ENCODE assay signal across 23 cellular contexts in genomic region chr20:56409946-56410345, GRCh38. TPM values are rescaled to one million over a fixed set of nuclear protein-coding genes. Genes with fewer than 3 reads are reported as not detected.
DNase-seq lines count a peak whose midpoint lies in the region; ATAC-seq, FAIRE-seq and TF ChIP-seq lines count a peak whose summit lies in the region.
"Had no signal": no experiment of that assay in that cellular context is flagged by ENCODE, and none has a peak within 500 bp of the region (broad histone marks: within the 10 kb centered on the region; RNA-seq: fewer than 3 reads in every experiment).

No MANE protein-coding gene starts in this region.

- in situ Hi-C loops in K562 (cut with MboI), result no loop called here

- H3K4me1 Mint-ChIP-seq in activated CD4-positive, alpha-beta T cell treated with anti-CD3 and anti-CD28 coated beads for 36 hours, result peaks cover 37% of the 10 kb centered on the region
- H3K4me1 Mint-ChIP-seq in naive thymus-derived CD4-positive, alpha-beta T cell, result peaks cover 28 to 62% (median 49%) of the 10 kb centered on the region in 7 donors

- peaks cover 48% of the 10 kb centered on the region for H3K36me3 ChIP-seq in K562 (ENCODE audit: control insufficient read depth, insufficient read depth, low read length)
- H3K36me3 ChIP-seq in naive thymus-derived CD4-positive, alpha-beta T cell (ENCODE audit: control insufficient read depth in 2 of 3, insufficient read depth in 3 of 3, low read length in 3 of 3), result peaks cover 5 to 25% (median 10%) of the 10 kb centered on the region in 3 experiments

- no peak for FAIRE-seq in K562 (lab: Jason Lieb, UNC)
- FAIRE-seq: bronchial epithelial cell, G401.6 had no signal

- WGBS in K562 (ENCODE audit: insufficient coverage, low coverage, missing lambda C conversion rate), result 90% methylated on average over 1 of the region's 1 CpG

- no peak for ATAC-seq in activated CD4-positive, alpha-beta T cell treated with anti-CD3 and anti-CD28 coated beads for 36 hours
- no peak for ATAC-seq in K562
- ATAC-seq in naive thymus-derived CD4-positive, alpha-beta T cell, result no peak
- ATAC-seq: foreskin keratinocyte, mucosa of descending colon, sciatic nerve had no signal

- H3K27me3 ChIP-seq in AG04450 (ENCODE audit: control insufficient read depth, insufficient read depth, low read length) (no peaks in the 10 kb centered on the region), K562 (ENCODE audit: control insufficient read depth in 2 of 2, insufficient read depth in 2 of 2, low read length in 2 of 2) (no peaks in the 10 kb centered on the region)
- H3K27me3 ChIP-seq in naive thymus-derived CD4-positive, alpha-beta T cell (ENCODE audit: control insufficient read depth in 2 of 2, insufficient read depth in 2 of 2, low read length in 2 of 2), result no peaks in the 10 kb centered on the region
- H3K27me3 ChIP-seq: BE2C, foreskin keratinocyte, tibial nerve had no signal

- POLR2A ChIA-PET in activated CD4-positive, alpha-beta T cell treated with anti-CD3 and anti-CD28 coated beads for 36 hours (lab: Charles Lee), result no interaction called here
- POLR2A ChIA-PET in AG04450 (lab: Yijun Ruan, JAX), result interaction anchor here (1.2 to 2.5 kb wide), 4 partner anchors 21 to 59 kb away, joined by 4 to 12 read pairs (median 6); partner anchors contain the start of gene RTF2
- POLR2A ChIA-PET in K562 (lab: Yijun Ruan, JAX), result interaction anchor here (0.8 to 2.0 kb wide), 4 partner anchors 8 to 47 kb away, joined by 3 to 6 read pairs (median 4); partner anchors contain the start of genes AURKA and CSTF1
- POLR2A ChIA-PET in naive thymus-derived CD4-positive, alpha-beta T cell (lab: Charles Lee), result interaction anchor here (1.0 to 1.1 kb wide), 2 partner anchors 16 to 17 kb away, joined by 3 to 5 read pairs; partner anchors contain the start of gene CSTF1

- no peak for DNase-seq in activated CD4-positive, alpha-beta T cell treated with anti-CD3 and anti-CD28 coated beads for 36 hours
- no peak for DNase-seq in activated CD4-positive, alpha-beta T cell treated with anti-CD3 and anti-CD28 coated beads, Interleukin-2, amount 50 U/mL, for 1 hour
- DNase-seq in AG04450 (ENCODE audit: low read depth, low spot score) (no peak), K562 (ENCODE audit: extremely low read depth in 1 of 4, low spot score in 3 of 4) (no peak), NCI-H82 treated with DMSO at 0.1 percent for 48 hours (lab: John Stamatoyannopoulos, UW; ENCODE audit: unreplicated experiment) (no peak), NCI-H2029 (lab: John Stamatoyannopoulos, UW) (no peak), DMS53 treated with DMSO at 0.1 percent for 48 hours (lab: John Stamatoyannopoulos, UW; ENCODE audit: unreplicated experiment) (no peak)
- no peak for DNase-seq in naive thymus-derived CD4-positive, alpha-beta T cell
- DNase-seq: activated CD4-positive, alpha-beta T cell treated with anti-CD3 and anti-CD28 coated beads for 4 hours; BE2C; DMS 273 treated with DMSO at 0.1 percent for 48 hours; foreskin keratinocyte; kidney glomerular epithelial cell; mucosa of descending colon; NCI-H2107; NCI-H524 treated with DMSO at 0.1 percent for 48 hours; stimulated activated naive CD4-positive, alpha-beta T cell treated with Interleukin-2 at 50 U/mL for 16 hours had no signal

- peaks cover 9 to 37% of the 10 kb centered on the region in 2 experiments for H3K4me1 ChIP-seq in K562 (replicated peaks in 1 of 2; ENCODE audit: control insufficient read depth in 2 of 2, insufficient read depth in 2 of 2, low read length in 2 of 2)
- H3K4me1 ChIP-seq in naive thymus-derived CD4-positive, alpha-beta T cell (ENCODE audit: control insufficient read depth in 2 of 2, insufficient read depth in 2 of 2, low read length in 2 of 2), result peaks cover 17 to 21% of the 10 kb centered on the region in 2 donors
- H3K4me1 ChIP-seq: BE2C, foreskin keratinocyte had no signal

- H2AFZ ChIP-seq in K562 (ENCODE audit: low read depth, low read length), result no peak overlapping the region

- H3K27ac Mint-ChIP-seq in activated CD4-positive, alpha-beta T cell treated with anti-CD3 and anti-CD28 coated beads for 36 hours, result peak overlapping the region; percentile 14
- peak overlapping the region; percentile 60 to 97 (median 84) for H3K27ac Mint-ChIP-seq in naive thymus-derived CD4-positive, alpha-beta T cell

- TF ChIP-seq EP300 in K562 (IDR thresholded peaks at IDR 0.05; ENCODE audit: low read length), result no peak

- intact Hi-C loops in activated CD4-positive, alpha-beta T cell treated with anti-CD3 and anti-CD28 coated beads for 36 hours (cut with DNase I, micrococcal nuclease), result loop anchor here in 1 of 2 experiments (10.0 kb wide), 2 partner anchors 945 to 985 kb away; partner anchors contain the start of genes RAE1 and RBM38
- intact Hi-C loops in K562 (cut with micrococcal nuclease), result loop anchor here (5.0 kb wide), 1 partner anchor 57 kb away; the partner anchor contains the start of gene RTF2
- intact Hi-C loops in naive thymus-derived CD4-positive, alpha-beta T cell (cut with micrococcal nuclease), result no loop called here

- H3K27ac ChIP-seq in AG04450 (ENCODE audit: low read depth, low read length), result peak overlapping the region; percentile 54
- H3K27ac ChIP-seq in K562 (ENCODE audit: extremely low read depth, low read depth, low read length), result peak overlapping the region; percentile 50; the same call in 1 of the 3 replicates
- peak overlapping the region; percentile 19 for H3K27ac ChIP-seq in naive thymus-derived CD4-positive, alpha-beta T cell (ENCODE audit: low read depth, low read length)
- H3K27ac ChIP-seq: 22Rv1, foreskin keratinocyte, tibial nerve had no signal

- H3K4me3 Mint-ChIP-seq in activated CD4-positive, alpha-beta T cell treated with anti-CD3 and anti-CD28 coated beads for 36 hours, result no peak overlapping the region
- H3K4me3 Mint-ChIP-seq in naive thymus-derived CD4-positive, alpha-beta T cell, result peak overlapping the region in 2 of 10 donors; percentile 25

- BruUV-seq in K562 (replicated peaks; lab: Mats Ljungman, UMichigan), result no TSS peak

- H3K9me3 ChIP-seq in AG04450 (ENCODE audit: control insufficient read depth, insufficient read depth, low read length) (peaks cover 3% of the 10 kb centered on the region; the same call in 1 of the 2 replicates), K562 (replicated peaks; ENCODE audit: control insufficient read depth, insufficient read depth, low read depth, low read length) (no peaks in the 10 kb centered on the region)
- no peaks in the 10 kb centered on the region for H3K9me3 ChIP-seq in naive thymus-derived CD4-positive, alpha-beta T cell (ENCODE audit: control insufficient read depth in 2 of 3, low read length in 3 of 3)
- H3K9me3 ChIP-seq: BE2C, mucosa of descending colon, tibial nerve had no signal

- TF ChIP-seq POLR2A in K562 (conservative IDR thresholded peaks at IDR 0.05), result no peak

- peaks cover 1% of the 10 kb centered on the region for H3K9me3 Mint-ChIP-seq in activated CD4-positive, alpha-beta T cell treated with anti-CD3 and anti-CD28 coated beads for 36 hours (ENCODE audit: low read depth)
- H3K9me3 Mint-ChIP-seq in naive thymus-derived CD4-positive, alpha-beta T cell, result peaks cover 0 to 12% (median 0%) of the 10 kb centered on the region in 11 donors

- H3K4me3 ChIP-seq in AG04450 (ENCODE audit: low read depth, low read length), result no peak overlapping the region
- no peak overlapping the region for H3K4me3 ChIP-seq in K562
- H3K4me3 ChIP-seq in naive thymus-derived CD4-positive, alpha-beta T cell (ENCODE audit: low read length), result no peak overlapping the region
- H3K4me3 ChIP-seq: mucosa of descending colon, tibial nerve had no signal

- CTCF ChIA-PET in activated CD4-positive, alpha-beta T cell treated with anti-CD3 and anti-CD28 coated beads for 36 hours (lab: Charles Lee), result interaction anchor here (0.6 to 1.2 kb wide), 5 partner anchors 10 to 128 kb away, joined by 3 to 5 read pairs (median 4); no protein-coding TSS in a partner anchor
- CTCF ChIA-PET in AG04450 (lab: Charles Lee), result interaction anchor here (1.6 kb wide), 1 partner anchor 12 kb away, joined by 6 read pairs; no protein-coding TSS in a partner anchor
- CTCF ChIA-PET in K562 (lab: Yijun Ruan, JAX; ENCODE audit: low intra/inter-chr PET ratio), result no interaction called here
- CTCF ChIA-PET in naive thymus-derived CD4-positive, alpha-beta T cell (lab: Charles Lee), result interaction anchor here (1.1 to 1.3 kb wide), 2 partner anchors 8 to 30 kb away, joined by 4 read pairs; no protein-coding TSS in a partner anchor

- no peak overlapping the region for H3K9ac ChIP-seq in K562 (ENCODE audit: insufficient read depth in 1 of 2, low read depth in 2 of 2, low read length in 2 of 2)

- no peaks in the 10 kb centered on the region for H4K20me1 ChIP-seq in K562 (replicated peaks; ENCODE audit: control insufficient read depth, insufficient read depth, low read length)

- TF ChIP-seq CTCF in AG04450 (IDR thresholded peaks at IDR 0.05; ENCODE audit: low read depth, low read length) (no peak), K562 (IDR thresholded peaks at IDR 0.05 in 2 of 3, conservative IDR thresholded peaks at IDR 0.05 in 1 of 3; ENCODE audit: insufficient read depth in 2 of 3, low read depth in 1 of 3, low read length in 3 of 3) (no peak)

- no peaks in the 10 kb centered on the region for H3K27me3 Mint-ChIP-seq in activated CD4-positive, alpha-beta T cell treated with anti-CD3 and anti-CD28 coated beads for 36 hours
- no peaks in the 10 kb centered on the region for H3K27me3 Mint-ChIP-seq in naive thymus-derived CD4-positive, alpha-beta T cell

- H3K4me2 ChIP-seq in K562 (ENCODE audit: insufficient read depth, low read length), result no peak overlapping the region

- peaks cover 66% of the 10 kb centered on the region for H3K79me2 ChIP-seq in K562 (ENCODE audit: control insufficient read depth, insufficient read depth, low read length)

- H3K36me3 Mint-ChIP-seq in activated CD4-positive, alpha-beta T cell treated with anti-CD3 and anti-CD28 coated beads for 36 hours (ENCODE audit: low read depth), result peaks cover 55% of the 10 kb centered on the region
- H3K36me3 Mint-ChIP-seq in naive thymus-derived CD4-positive, alpha-beta T cell, result peaks cover 0 to 49% (median 16%) of the 10 kb centered on the region in 5 donors

- no peak for TF ChIP-seq RAD21 in K562 (CRISPR knock-in tag; conservative IDR thresholded peaks at IDR 0.05 in 1 of 2, IDR thresholded peaks at IDR 0.05 in 1 of 2)

- no peaks in the 10 kb centered on the region for H3K9me1 ChIP-seq in K562 (ENCODE audit: control insufficient read depth, insufficient read depth, low read length)

RNA-seq across cellular contexts. Expression of gene CASS4, which starts 2.1 kb away (rescaled TPM):
- 1 to 10 TPM; 5.1 to 5.6 TPM for total RNA-seq in activated CD4-positive, alpha-beta T cell treated with anti-CD3 and anti-CD28 coated beads for 36 hours
- 36.8 and 41.0 TPM in 2 replicates for polyA plus RNA-seq in AG04450 (2011; rRNA removed)
- 56.9 and 69.4 TPM in 2 replicates for polyA minus RNA-seq in AG04450 (2011; rRNA and poly(A)+ RNA removed)
- total RNA-seq in K562 (2011; cell fraction: chromatin; rRNA removed; ENCODE audit: low replicate concordance), result 63.3 and 67.4 TPM in 2 replicates
- 45.1 and 50.9 TPM in 2 replicates for total RNA-seq in K562 (2011; cell fraction: nucleolus; rRNA removed)
- total RNA-seq in K562 (2011; cell fraction: nucleoplasm; rRNA removed), result 43.0 and 48.2 TPM in 2 replicates
- 26.7 and 27.1 TPM in 2 replicates for total RNA-seq in K562 (2014; rRNA removed)
- 23.4 and 29.3 TPM in 2 replicates for total RNA-seq in K562 (2014; rRNA removed; fragmentation: Illumina TruSeq; extraction: Trizol)
- 25.3 and 25.6 TPM in 2 replicates for total RNA-seq in K562 (2015; rRNA removed; fragmentation: Illumina TruSeq; extraction: Trizol)
- 27.8 and 36.8 TPM in 2 replicates for total RNA-seq in K562 (2021)
- polyA plus RNA-seq in K562 (2011; rRNA removed), result 53.2 and 53.8 TPM in 2 replicates
- 52.4 and 52.9 TPM in 2 replicates for polyA plus RNA-seq in K562 (2011; cell fraction: cytosol; rRNA removed)
- polyA plus RNA-seq in K562 (2011; cell fraction: nucleus; rRNA removed), result 28.9 and 33.6 TPM in 2 replicates
- polyA plus RNA-seq in K562 (2012), result 18.6 and 19.4 TPM in 2 replicates
- polyA plus RNA-seq in K562 (2014; fragmentation: Illumina TruSeq; extraction: Trizol), result 35.3 and 41.6 TPM in 2 replicates
- polyA plus RNA-seq in K562 (2014; fragmentation: Nextera tagmentation; extraction: Ambion mirVana), result 1 to 10 TPM; 8.1 to 8.8 TPM
- polyA plus RNA-seq in K562 (2014; rRNA removed), result 21.7 and 30.0 TPM in 2 replicates
- 56.7 and 57.5 TPM in 2 replicates for polyA minus RNA-seq in K562 (2011; rRNA and poly(A)+ RNA removed)
- 39.3 and 40.1 TPM in 2 replicates for polyA minus RNA-seq in K562 (2011; cell fraction: cytosol; rRNA and poly(A)+ RNA removed)
- 26.0 and 37.0 TPM in 2 replicates for polyA minus RNA-seq in K562 (2011; cell fraction: nucleus; rRNA and poly(A)+ RNA removed)
- 10 to 100 TPM in 4 of 5 experiments, 1 to 10 TPM in 1; 8.0 to 16.9 (median 14.3) TPM for total RNA-seq in naive thymus-derived CD4-positive, alpha-beta T cell
- 10 to 100 TPM in 1 of 2 donors, 1 to 10 TPM in 1; 6.8 to 10.7 TPM for polyA plus RNA-seq in naive thymus-derived CD4-positive, alpha-beta T cell
- total RNA-seq: bronchial epithelial cell, foreskin keratinocyte, HT-29 had no signal

RNA-seq across cellular contexts. Expression of gene CSTF1, which starts 17.5 kb away (rescaled TPM):
- 10 to 100 TPM; 62.0 to 84.2 TPM for total RNA-seq in activated CD4-positive, alpha-beta T cell treated with anti-CD3 and anti-CD28 coated beads for 36 hours
- 70.9 and 74.4 TPM in 2 replicates for polyA plus RNA-seq in AG04450 (2011; rRNA removed)
- 104 and 106 TPM in 2 replicates for polyA minus RNA-seq in AG04450 (2011; rRNA and poly(A)+ RNA removed)
- total RNA-seq in K562 (2011; cell fraction: chromatin; rRNA removed; ENCODE audit: low replicate concordance), result 81.3 and 104 TPM in 2 replicates
- total RNA-seq in K562 (2011; cell fraction: nucleolus; rRNA removed), result 51.9 and 54.7 TPM in 2 replicates
- 67.5 and 68.8 TPM in 2 replicates for total RNA-seq in K562 (2011; cell fraction: nucleoplasm; rRNA removed)
- total RNA-seq in K562 (2014; rRNA removed), result 30.8 and 36.3 TPM in 2 replicates
- 53.4 and 55.2 TPM in 2 replicates for total RNA-seq in K562 (2014; rRNA removed; fragmentation: Illumina TruSeq; extraction: Trizol)
- total RNA-seq in K562 (2015; rRNA removed; fragmentation: Illumina TruSeq; extraction: Trizol), result 43.7 and 45.6 TPM in 2 replicates
- total RNA-seq in K562 (2021), result 44.4 and 48.9 TPM in 2 replicates
- 76.6 and 92.5 TPM in 2 replicates for polyA plus RNA-seq in K562 (2011; rRNA removed)
- 77.7 and 92.2 TPM in 2 replicates for polyA plus RNA-seq in K562 (2011; cell fraction: cytosol; rRNA removed)
- polyA plus RNA-seq in K562 (2011; cell fraction: nucleus; rRNA removed), result 81.7 and 87.2 TPM in 2 replicates
- polyA plus RNA-seq in K562 (2012), result 31.3 and 43.1 TPM in 2 replicates
- polyA plus RNA-seq in K562 (2014; fragmentation: Illumina TruSeq; extraction: Trizol), result 48.1 and 56.6 TPM in 2 replicates
- polyA plus RNA-seq in K562 (2014; fragmentation: Nextera tagmentation; extraction: Ambion mirVana), result 100 to 1,000 TPM in 1 of 2 experiments, 10 to 100 TPM in 1; 74.1 to 110 TPM
- 33.5 and 40.7 TPM in 2 replicates for polyA plus RNA-seq in K562 (2014; rRNA removed)
- polyA minus RNA-seq in K562 (2011; rRNA and poly(A)+ RNA removed), result 157 and 159 TPM in 2 replicates
- polyA minus RNA-seq in K562 (2011; cell fraction: cytosol; rRNA and poly(A)+ RNA removed), result 48.8 and 68.1 TPM in 2 replicates
- 30.7 and 57.5 TPM in 2 replicates for polyA minus RNA-seq in K562 (2011; cell fraction: nucleus; rRNA and poly(A)+ RNA removed)
- 10 to 100 TPM; 16.4 to 50.7 (median 46.7) TPM for total RNA-seq in naive thymus-derived CD4-positive, alpha-beta T cell
- polyA plus RNA-seq in naive thymus-derived CD4-positive, alpha-beta T cell, result 10 to 100 TPM; 31.5 to 35.9 TPM

RNA-seq across cellular contexts. Expression of gene AURKA, which starts 17.9 kb away (rescaled TPM):
- total RNA-seq in activated CD4-positive, alpha-beta T cell treated with anti-CD3 and anti-CD28 coated beads for 36 hours, result 100 to 1,000 TPM; 103 to 114 TPM
- polyA plus RNA-seq in AG04450 (2011; rRNA removed) (28.5 and 31.0 TPM in 2 replicates), K562 (2011; rRNA removed) (112 and 148 TPM in 2 replicates), K562 (2014; fragmentation: Illumina TruSeq; extraction: Trizol) (128 and 162 TPM in 2 replicates), K562 (2014; fragmentation: Nextera tagmentation; extraction: Ambion mirVana) (100 to 1,000 TPM; 130 to 153 TPM), K562 (2014; rRNA removed) (105 and 106 TPM in 2 replicates)
- 23.4 and 24.1 TPM in 2 replicates for polyA minus RNA-seq in AG04450 (2011; rRNA and poly(A)+ RNA removed)
- 35.2 and 46.4 TPM in 2 replicates for total RNA-seq in K562 (2011; cell fraction: chromatin; rRNA removed; ENCODE audit: low replicate concordance)
- total RNA-seq in K562 (2011; cell fraction: nucleolus; rRNA removed), result 29.4 and 33.6 TPM in 2 replicates
- 34.9 and 36.8 TPM in 2 replicates for total RNA-seq in K562 (2011; cell fraction: nucleoplasm; rRNA removed)
- total RNA-seq in K562 (2014; rRNA removed) (72.7 and 78.4 TPM in 2 replicates), K562 (2014; rRNA removed; fragmentation: Illumina TruSeq; extraction: Trizol) (113 and 126 TPM in 2 replicates), K562 (2015; rRNA removed; fragmentation: Illumina TruSeq; extraction: Trizol) (102 and 105 TPM in 2 replicates), K562 (2021) (97.4 and 101 TPM in 2 replicates)
- 82.8 and 98.1 TPM in 2 replicates for polyA plus RNA-seq in K562 (2011; cell fraction: cytosol; rRNA removed)
- 52.9 and 65.0 TPM in 2 replicates for polyA plus RNA-seq in K562 (2011; cell fraction: nucleus; rRNA removed)
- 70.5 and 75.3 TPM in 2 replicates for polyA plus RNA-seq in K562 (2012)
- 99.4 and 104 TPM in 2 replicates for polyA minus RNA-seq in K562 (2011; rRNA and poly(A)+ RNA removed)
- 43.0 and 57.1 TPM in 2 replicates for polyA minus RNA-seq in K562 (2011; cell fraction: cytosol; rRNA and poly(A)+ RNA removed)
- 16.3 and 31.1 TPM in 2 replicates for polyA minus RNA-seq in K562 (2011; cell fraction: nucleus; rRNA and poly(A)+ RNA removed)
- total RNA-seq in naive thymus-derived CD4-positive, alpha-beta T cell, result 10 to 100 TPM in 1 of 5 experiments, 1 to 10 TPM in 3, under 1 TPM in 1; 0.95 to 44.1 (median 1.2) TPM
- polyA plus RNA-seq in naive thymus-derived CD4-positive, alpha-beta T cell, result under 1 TPM; 0.43 to 0.64 TPM

RNA-seq across cellular contexts. Expression of gene FAM210B, which starts 51.2 kb away (rescaled TPM):
- 1 to 10 TPM; 4.5 to 4.8 TPM for total RNA-seq in activated CD4-positive, alpha-beta T cell treated with anti-CD3 and anti-CD28 coated beads for 36 hours
- polyA plus RNA-seq in AG04450 (2011; rRNA removed) (72.6 and 81.0 TPM in 2 replicates), K562 (2011; rRNA removed) (69.9 and 87.3 TPM in 2 replicates), K562 (2014; fragmentation: Illumina TruSeq; extraction: Trizol) (69.3 and 83.3 TPM in 2 replicates), K562 (2014; fragmentation: Nextera tagmentation; extraction: Ambion mirVana) (10 to 100 TPM; 12.1 to 21.4 TPM), K562 (2014; rRNA removed) (56.0 and 60.7 TPM in 2 replicates)
- polyA minus RNA-seq in AG04450 (2011; rRNA and poly(A)+ RNA removed), result 30.6 and 35.2 TPM in 2 replicates
- total RNA-seq in K562 (2011; cell fraction: chromatin; rRNA removed; ENCODE audit: low replicate concordance), result 34.2 and 45.4 TPM in 2 replicates
- total RNA-seq in K562 (2011; cell fraction: nucleolus; rRNA removed), result 42.5 and 44.3 TPM in 2 replicates
- 54.1 and 75.7 TPM in 2 replicates for total RNA-seq in K562 (2011; cell fraction: nucleoplasm; rRNA removed)
- total RNA-seq in K562 (2014; rRNA removed) (42.1 and 45.8 TPM in 2 replicates), K562 (2014; rRNA removed; fragmentation: Illumina TruSeq; extraction: Trizol) (58.1 and 61.2 TPM in 2 replicates), K562 (2015; rRNA removed; fragmentation: Illumina TruSeq; extraction: Trizol) (37.5 and 39.0 TPM in 2 replicates), K562 (2021) (47.6 and 53.9 TPM in 2 replicates)
- polyA plus RNA-seq in K562 (2011; cell fraction: cytosol; rRNA removed), result 37.8 and 50.3 TPM in 2 replicates
- 22.8 and 26.7 TPM in 2 replicates for polyA plus RNA-seq in K562 (2011; cell fraction: nucleus; rRNA removed)
- polyA plus RNA-seq in K562 (2012), result 44.3 and 72.0 TPM in 2 replicates
- 46.0 and 53.8 TPM in 2 replicates for polyA minus RNA-seq in K562 (2011; rRNA and poly(A)+ RNA removed)
- polyA minus RNA-seq in K562 (2011; cell fraction: cytosol; rRNA and poly(A)+ RNA removed), result 20.9 and 25.4 TPM in 2 replicates
- polyA minus RNA-seq in K562 (2011; cell fraction: nucleus; rRNA and poly(A)+ RNA removed), result 19.5 and 23.7 TPM in 2 replicates
- total RNA-seq in naive thymus-derived CD4-positive, alpha-beta T cell, result 10 to 100 TPM in 4 of 5 experiments, 1 to 10 TPM in 1; 8.1 to 31.8 (median 19.4) TPM
- 10 to 100 TPM; 40.7 to 43.2 TPM for polyA plus RNA-seq in naive thymus-derived CD4-positive, alpha-beta T cell

RNA-seq across cellular contexts. Expression of gene RTF2, which starts 58.5 kb away (rescaled TPM):
- total RNA-seq in activated CD4-positive, alpha-beta T cell treated with anti-CD3 and anti-CD28 coated beads for 36 hours, result 10 to 100 TPM; 68.5 to 80.8 TPM
- polyA plus RNA-seq in AG04450 (2011; rRNA removed), result 147 TPM in 2 replicates
- 68.2 and 73.1 TPM in 2 replicates for polyA minus RNA-seq in AG04450 (2011; rRNA and poly(A)+ RNA removed)
- 29.7 and 29.9 TPM in 2 replicates for total RNA-seq in K562 (2011; cell fraction: chromatin; rRNA removed; ENCODE audit: low replicate concordance)
- total RNA-seq in K562 (2011; cell fraction: nucleolus; rRNA removed), result 20.7 and 24.2 TPM in 2 replicates
- 33.1 and 37.2 TPM in 2 replicates for total RNA-seq in K562 (2011; cell fraction: nucleoplasm; rRNA removed)
- 67.0 and 69.1 TPM in 2 replicates for total RNA-seq in K562 (2014; rRNA removed)
- 62.1 and 69.8 TPM in 2 replicates for total RNA-seq in K562 (2014; rRNA removed; fragmentation: Illumina TruSeq; extraction: Trizol)
- total RNA-seq in K562 (2015; rRNA removed; fragmentation: Illumina TruSeq; extraction: Trizol), result 67.9 and 70.4 TPM in 2 replicates
- total RNA-seq in K562 (2021), result 83.5 and 84.9 TPM in 2 replicates
- 82.3 and 87.4 TPM in 2 replicates for polyA plus RNA-seq in K562 (2011; rRNA removed)
- 68.8 and 69.8 TPM in 2 replicates for polyA plus RNA-seq in K562 (2011; cell fraction: cytosol; rRNA removed)
- 48.5 and 53.8 TPM in 2 replicates for polyA plus RNA-seq in K562 (2011; cell fraction: nucleus; rRNA removed)
- polyA plus RNA-seq in K562 (2012), result 65.1 and 70.9 TPM in 2 replicates
- 85.1 and 90.7 TPM in 2 replicates for polyA plus RNA-seq in K562 (2014; fragmentation: Illumina TruSeq; extraction: Trizol)
- polyA plus RNA-seq in K562 (2014; fragmentation: Nextera tagmentation; extraction: Ambion mirVana), result 100 to 1,000 TPM; 114 to 177 TPM
- polyA plus RNA-seq in K562 (2014; rRNA removed), result 80.1 and 85.0 TPM in 2 replicates
- 46.4 and 55.6 TPM in 2 replicates for polyA minus RNA-seq in K562 (2011; rRNA and poly(A)+ RNA removed)
- 29.6 and 30.2 TPM in 2 replicates for polyA minus RNA-seq in K562 (2011; cell fraction: cytosol; rRNA and poly(A)+ RNA removed)
- polyA minus RNA-seq in K562 (2011; cell fraction: nucleus; rRNA and poly(A)+ RNA removed), result 10.8 and 20.4 TPM in 2 replicates
- 100 to 1,000 TPM in 1 of 5 experiments, 10 to 100 TPM in 4; 62.5 to 118 (median 72.0) TPM for total RNA-seq in naive thymus-derived CD4-positive, alpha-beta T cell
- polyA plus RNA-seq in naive thymus-derived CD4-positive, alpha-beta T cell, result 100 to 1,000 TPM; 156 to 157 TPM
